In the genomic region with DNA sequence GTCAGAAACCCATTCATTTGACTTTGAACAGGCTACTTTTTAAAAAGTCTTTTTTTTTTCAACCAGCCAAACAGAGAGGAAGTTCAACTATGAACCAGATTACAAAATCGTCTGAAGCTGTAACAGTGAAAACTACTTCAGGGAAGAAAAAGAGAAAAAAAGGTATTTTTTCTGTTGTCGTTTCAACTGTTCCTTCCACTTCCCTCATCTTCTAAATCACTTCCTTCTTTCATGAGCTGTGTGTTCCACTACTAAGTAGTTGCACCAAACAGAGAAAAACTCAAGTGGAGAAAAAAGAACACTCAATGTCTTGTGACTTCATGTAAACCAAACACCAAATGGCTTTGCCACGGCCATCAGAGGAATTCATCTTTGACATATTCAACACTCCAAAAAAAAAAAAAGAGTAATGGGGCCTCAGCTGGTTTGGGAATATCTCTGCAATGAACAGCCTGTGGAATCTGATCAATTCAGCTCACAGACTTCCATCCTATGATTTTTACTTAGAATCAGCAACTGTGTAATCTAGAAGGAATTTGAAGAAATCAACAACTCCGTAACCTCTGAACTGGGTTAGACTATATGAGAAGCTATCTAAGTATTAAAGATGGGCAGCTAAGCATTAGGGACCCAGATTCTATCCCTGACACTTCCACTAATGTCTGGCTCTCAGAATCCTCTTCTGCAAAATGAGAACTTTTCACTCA, we compare ENCODE assay signal across 18 cellular contexts. TPM values are rescaled to one million over a fixed set of nuclear protein-coding genes. Genes with fewer than 3 reads are reported as not detected.
DNase-seq lines count a peak whose midpoint lies in the region; ATAC-seq and TF ChIP-seq lines count a peak whose summit lies in the region.
"Had no signal": no experiment of that assay in that cellular context is flagged by ENCODE, and none has a peak within 500 bp of the region (broad histone marks: within the 10 kb centered on the region; RNA-seq: fewer than 3 reads in every experiment).

No MANE protein-coding gene starts in this region.

- H3K9me3 Mint-ChIP-seq in CD4-positive, alpha-beta T cell = no peaks in the 10 kb centered on the region
- H3K9me3 Mint-ChIP-seq: T-helper 1 cell treated with Interleukin-12 subunit alpha and Interleukin-12 subunit beta and Interleukin-4 antibody, amounts not matched to agents 30 μg/mL and 1 μg/mL, for 36 hours had no signal

- CTCF ChIA-PET in CD4-positive, alpha-beta T cell (lab: Charles Lee) = no interaction called here

- no peaks in the 10 kb centered on the region for H3K27me3 Mint-ChIP-seq in CD4-positive, alpha-beta T cell

- H3K27ac Mint-ChIP-seq in CD4-positive, alpha-beta T cell = peak overlapping the region; percentile 67
- H3K27ac Mint-ChIP-seq: activated naive CD4-positive, alpha-beta T cell treated with anti-CD3 and anti-CD28 coated beads, Interleukin-2, amount 50 U/mL, for 72 hours; T-helper 1 cell treated with Interleukin-12 subunit alpha and Interleukin-12 subunit beta and Interleukin-4 antibody, amounts not matched to agents 30 μg/mL and 1 μg/mL, for 36 hours had no signal

- DNase-seq in CD4-positive, alpha-beta T cell = no peak
- DNase-seq in NB4 (ENCODE audit: low read depth) = peak; percentile 12
- peak; percentile 45 for DNase-seq in choroid plexus epithelial cell (ENCODE audit: low read depth)
- no peak for DNase-seq in cortex of kidney (lab: John Stamatoyannopoulos, UW)
- no peak for DNase-seq in aorta
- DNase-seq in kidney glomerular epithelial cell (lab: John Stamatoyannopoulos, UW) = no peak
- DNase-seq: Caco-2; head of caudate nucleus; NCI-H2029 treated with DMSO at 0.1 percent for 48 hours; NCI-H69; posterior cingulate gyrus; stimulated activated naive CD8-positive, alpha-beta T cell treated with anti-CD3 and anti-CD28 coated beads, Interleukin-15, Interleukin-2, amounts not matched to agents 100 U/mL and 50 U/mL, for 24 hours had no signal

- H3K27me3 ChIP-seq in CD4-positive, alpha-beta T cell (ENCODE audit: control insufficient read depth, insufficient read depth, low read length) = no peaks in the 10 kb centered on the region
- H3K27me3 ChIP-seq in neutrophil (no peaks in the 10 kb centered on the region), aorta (ENCODE audit: control insufficient read depth in 1 of 2, insufficient read depth in 2 of 2, low read length in 1 of 2) (no peaks in the 10 kb centered on the region)
- H3K27me3 ChIP-seq: vagina had no signal

- H3K4me3 ChIP-seq in NB4 (ENCODE audit: low read depth, low read length) (no peak overlapping the region), choroid plexus epithelial cell (ENCODE audit: low read depth, low read length) (no peak overlapping the region), neutrophil (ENCODE audit: low read depth in 1 of 2, low read length in 1 of 2) (peak overlapping the region in 1 of 2 experiments; percentile 33), aorta (ENCODE audit: low read length in 2 of 2) (no peak overlapping the region)
- H3K4me3 ChIP-seq: vagina had no signal

- no peaks in the 10 kb centered on the region for H3K36me3 Mint-ChIP-seq in CD4-positive, alpha-beta T cell (ENCODE audit: low read depth)
- H3K36me3 Mint-ChIP-seq: activated naive CD4-positive, alpha-beta T cell treated with anti-CD3 and anti-CD28 coated beads, Interleukin-2, amount 50 U/mL, for 72 hours had no signal

- H3K36me3 ChIP-seq in neutrophil (no peaks in the 10 kb centered on the region), aorta (ENCODE audit: control insufficient read depth in 1 of 2, insufficient read depth in 2 of 2, low read length in 1 of 2) (no peaks in the 10 kb centered on the region)
- H3K36me3 ChIP-seq: vagina had no signal

- no peak overlapping the region for H3K27ac ChIP-seq in CD4-positive, alpha-beta T cell (ENCODE audit: low read depth, low read length)
- H3K27ac ChIP-seq in neutrophil (peak overlapping the region; percentile 87), aorta (ENCODE audit: low read depth in 1 of 2, low read length in 2 of 2) (no peak overlapping the region)
- H3K27ac ChIP-seq: vagina had no signal

- intact Hi-C loops in CD4-positive, alpha-beta T cell (cut with DNase I, micrococcal nuclease) = no loop called here
- intact Hi-C loops in aorta (cut with DNase I) = no loop called here

- ATAC-seq in CD4-positive, alpha-beta T cell (ENCODE audit: poor library complexity) = no peak
- ATAC-seq in GM21786 (IDR thresholded peaks at IDR 0.05; ENCODE audit: unreplicated experiment) (no peak), aorta (ENCODE audit: low FRiP score) (no peak)
- ATAC-seq: activated naive CD4-positive, alpha-beta T cell treated with anti-CD3 and anti-CD28 coated beads, Interleukin-2, amount 50 U/mL, for 72 hours; esophagus mucosa; stimulated activated naive CD8-positive, alpha-beta T cell treated with anti-CD3 and anti-CD28 coated beads, Interleukin-15, Interleukin-2, amounts not matched to agents 100 U/mL and 50 U/mL, for 24 hours had no signal

- H3K4me1 ChIP-seq in neutrophil (ENCODE audit: control insufficient read depth in 1 of 2, insufficient read depth in 1 of 2, low read depth in 1 of 2, low read length in 1 of 2) = peaks cover 42 to 43% of the 10 kb centered on the region in 2 experiments
- H3K4me1 ChIP-seq in aorta (ENCODE audit: control insufficient read depth in 1 of 2, insufficient read depth in 2 of 2, low read length in 2 of 2) = no peaks in the 10 kb centered on the region
- H3K4me1 ChIP-seq: Caco-2 had no signal

- WGBS in aorta, 2 donors = 54 to 61% methylated on average over 4 of the region's 4 CpGs

- POLR2A ChIA-PET in CD4-positive, alpha-beta T cell (lab: Charles Lee) = no interaction called here

- peaks cover 6% of the 10 kb centered on the region for H3K9me3 ChIP-seq in CD4-positive, alpha-beta T cell (ENCODE audit: control insufficient read depth, low read length)
- no peaks in the 10 kb centered on the region for H3K9me3 ChIP-seq in neutrophil
- H3K9me3 ChIP-seq in aorta (ENCODE audit: control insufficient read depth, low read length) = no peaks in the 10 kb centered on the region
- H3K9me3 ChIP-seq: vagina had no signal

- TF ChIP-seq CTCF in CD4-positive, alpha-beta T cell (IDR thresholded peaks at IDR 0.05) = no peak
- TF ChIP-seq CTCF in NB4 (IDR thresholded peaks at IDR 0.05; ENCODE audit: low read depth, low read length) (no peak), choroid plexus epithelial cell (conservative IDR thresholded peaks at IDR 0.05; ENCODE audit: low read depth, low read length) (no peak), neutrophil (IDR thresholded peaks at IDR 0.05) (no peak)

- H3K4me3 Mint-ChIP-seq in CD4-positive, alpha-beta T cell = no peak overlapping the region
- H3K4me3 Mint-ChIP-seq: T-helper 1 cell treated with Interleukin-12 subunit alpha and Interleukin-12 subunit beta and Interleukin-4 antibody, amounts not matched to agents 30 μg/mL and 1 μg/mL, for 36 hours had no signal

- TF ChIP-seq POLR2A in NB4 (IDR thresholded peaks at IDR 0.05; ENCODE audit: extremely low read depth, insufficient read length) = no peak

- H3K4me1 Mint-ChIP-seq in CD4-positive, alpha-beta T cell (ENCODE audit: low read depth) = peaks cover 17% of the 10 kb centered on the region

RNA-seq across cellular contexts. Expression of gene RNF7, which starts 47.6 kb away (rescaled TPM):
- 10 to 100 TPM; 60.7 to 65.7 TPM for total RNA-seq in CD4-positive, alpha-beta T cell
- 10 to 100 TPM; 68.3 to 76.3 TPM for total RNA-seq in aorta
- 100 to 1,000 TPM; 123 to 221 TPM for polyA plus RNA-seq in aorta

Comparison
In these comparisons a context has a peak if more than half of its experiments do, and no peak if none do; other contexts are left out.
1. DNase-seq: peak in NB4 (single experiment) and choroid plexus epithelial cell (single experiment); none in CD4-positive, alpha-beta T cell (0 of 10), cortex of kidney (single experiment), aorta (0 of 2) and kidney glomerular epithelial cell (single experiment).